Comparison of ENCODE assay signal across 2 cellular contexts in genomic region chr13:99634672-99635071, GRCh38.
TF ChIP-seq lines count a peak whose summit lies in the region.

No MANE protein-coding gene starts in this region.

TF ChIP-seq in IMR-90, 13 proteins besides CTCF, POLR2A, EP300 and RAD21:
- TF ChIP-seq MAFK (IDR thresholded peaks at IDR 0.05; ENCODE audit: low read depth, low read length) (no peak), USF2 (IDR thresholded peaks at IDR 0.05; ENCODE audit: low read depth, low read length) (0 out of 2 replicates have a peak, but pooled peaks have one; percentile 9)

TF ChIP-seq in K562, 482 proteins besides CTCF, POLR2A, EP300 and RAD21:
- TF ChIP-seq NCOA1 (IDR thresholded peaks at IDR 0.05; ENCODE audit: low read depth): no peak
- no peak for TF ChIP-seq PRDM10 (IDR thresholded peaks at IDR 0.05; ENCODE audit: partially characterized antibody)
- no peak for TF ChIP-seq ZNF217 (CRISPR knock-in tag; IDR thresholded peaks at IDR 0.05)
- no peak for TF ChIP-seq ILK (tag; IDR thresholded peaks at IDR 0.05; ENCODE audit: borderline replicate concordance, low read depth)
- no peak for TF ChIP-seq ZNF133 (CRISPR knock-in tag; IDR thresholded peaks at IDR 0.05)
- TF ChIP-seq RAD51 (IDR thresholded peaks at IDR 0.05; ENCODE audit: borderline replicate concordance, low read depth): peak; percentile 86
- TF ChIP-seq ZNF197 (CRISPR knock-in tag; IDR thresholded peaks at IDR 0.05; ENCODE audit: low read depth): no peak
- peak; percentile 64 for TF ChIP-seq USF2 (CRISPR knock-in tag; IDR thresholded peaks at IDR 0.05)
- TF ChIP-seq CEBPG (CRISPR knock-in tag; IDR thresholded peaks at IDR 0.05): no peak
- TF ChIP-seq CEBPG (tag; conservative IDR thresholded peaks at IDR 0.05 in 1 of 2, IDR thresholded peaks at IDR 0.05 in 1 of 2): no peak
- TF ChIP-seq RBBP5 (IDR thresholded peaks at IDR 0.05; ENCODE audit: borderline replicate concordance, insufficient read depth, low read length, poor library complexity, severe bottlenecking): no peak
- TF ChIP-seq MNT (conservative IDR thresholded peaks at IDR 0.05): no peak
- no peak for TF ChIP-seq SLC30A9 (CRISPR knock-in tag; IDR thresholded peaks at IDR 0.05)
- TF ChIP-seq NRF1 (conservative IDR thresholded peaks at IDR 0.05 in 1 of 2, IDR thresholded peaks at IDR 0.05 in 1 of 2): no peak
- no peak for TF ChIP-seq HOXB6 (CRISPR knock-in tag; IDR thresholded peaks at IDR 0.05; ENCODE audit: borderline replicate concordance)
- TF ChIP-seq CBFA2T2 (conservative IDR thresholded peaks at IDR 0.05): peak; percentile 43
- TF ChIP-seq ZBTB17 (CRISPR knock-in tag; IDR thresholded peaks at IDR 0.05): no peak
- TF ChIP-seq TCF7 (IDR thresholded peaks at IDR 0.05; ENCODE audit: borderline replicate concordance): no peak
- peak; percentile 89 for TF ChIP-seq TFE3 (CRISPR knock-in tag; IDR thresholded peaks at IDR 0.05)
- peak; percentile 83 for TF ChIP-seq TOE1 (IDR thresholded peaks at IDR 0.05; ENCODE audit: borderline replicate concordance)
- no peak for TF ChIP-seq TOE1 (CRISPR knock-in tag; IDR thresholded peaks at IDR 0.05; ENCODE audit: borderline replicate concordance, low read depth)
- no peak for TF ChIP-seq LCOR (CRISPR knock-in tag; IDR thresholded peaks at IDR 0.05)
- no peak for TF ChIP-seq PCBP2 (IDR thresholded peaks at IDR 0.05; ENCODE audit: low read depth, low read length, poor library complexity, severe bottlenecking)
- TF ChIP-seq SMARCA5 (IDR thresholded peaks at IDR 0.05): no peak
